In the genomic region with DNA sequence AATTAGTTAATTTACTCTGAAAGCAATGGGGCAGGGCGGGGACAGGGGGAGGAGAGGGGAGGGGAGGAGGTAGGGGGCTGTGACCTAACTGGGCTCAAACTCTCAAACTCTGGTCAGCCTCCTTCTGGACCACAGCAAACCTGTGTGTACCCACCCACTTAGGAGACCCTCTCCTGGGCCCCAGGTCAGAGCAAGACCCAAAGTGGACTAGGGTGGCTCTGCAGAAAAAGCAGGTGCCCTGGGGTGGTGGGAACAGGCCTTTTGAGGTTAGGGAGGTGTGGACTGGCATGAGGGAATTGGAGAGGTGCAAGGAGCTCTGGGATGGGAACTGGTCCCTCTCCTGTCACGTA, we compare ENCODE assay signal across 1 cellular context.
TF ChIP-seq lines count a peak whose summit lies in the region.

No MANE protein-coding gene starts in this region.

TF ChIP-seq in HepG2, 621 proteins besides CTCF, POLR2A, EP300 and RAD21 (continues in another document):
- TF ChIP-seq ZFP37 (CRISPR knock-in tag; IDR thresholded peaks at IDR 0.05; ENCODE audit: borderline replicate concordance), result no peak
- TF ChIP-seq POGZ (CRISPR knock-in tag; IDR thresholded peaks at IDR 0.05), result no peak
- TF ChIP-seq ZNF441 (CRISPR knock-in tag; IDR thresholded peaks at IDR 0.05; ENCODE audit: borderline replicate concordance), result no peak
- TF ChIP-seq ZNF674 (CRISPR knock-in tag; IDR thresholded peaks at IDR 0.05; ENCODE audit: low read depth), result no peak
- TF ChIP-seq POLR2AphosphoS5 (IDR thresholded peaks at IDR 0.05; ENCODE audit: low read depth, low read length), result peak; percentile 46; the same call in 1 of the 2 replicates
- 0 out of 2 replicates have a peak, but pooled peaks have one; percentile 35 for TF ChIP-seq ZNF761 (CRISPR knock-in tag; conservative IDR thresholded peaks at IDR 0.05)
- no peak for TF ChIP-seq MLLT10 (CRISPR knock-in tag; IDR thresholded peaks at IDR 0.05)
- TF ChIP-seq, protein P1, sequence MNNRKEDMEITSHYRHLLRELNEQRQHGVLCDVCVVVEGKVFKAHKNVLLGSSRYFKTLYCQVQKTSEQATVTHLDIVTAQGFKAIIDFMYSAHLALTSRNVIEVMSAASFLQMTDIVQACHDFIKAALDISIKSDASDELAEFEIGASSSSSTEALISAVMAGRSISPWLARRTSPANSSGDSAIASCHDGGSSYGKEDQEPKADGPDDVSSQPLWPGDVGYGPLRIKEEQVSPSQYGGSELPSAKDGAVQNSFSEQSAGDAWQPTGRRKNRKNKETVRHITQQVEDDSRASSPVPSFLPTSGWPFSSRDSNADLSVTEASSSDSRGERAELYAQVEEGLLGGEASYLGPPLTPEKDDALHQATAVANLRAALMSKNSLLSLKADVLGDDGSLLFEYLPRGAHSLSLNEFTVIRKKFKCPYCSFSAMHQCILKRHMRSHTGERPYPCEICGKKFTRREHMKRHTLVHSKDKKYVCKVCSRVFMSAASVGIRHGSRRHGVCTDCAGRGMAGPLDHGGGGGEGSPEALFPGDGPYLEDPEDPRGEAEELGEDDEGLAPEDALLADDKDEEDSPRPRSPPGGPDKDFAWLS (CRISPR knock-in tag; IDR thresholded peaks at IDR 0.05; ENCODE audit: borderline replicate concordance), result 0 out of 2 replicates have a peak, but pooled peaks have one; percentile 42
- no peak for TF ChIP-seq MTF2 (CRISPR knock-in tag; IDR thresholded peaks at IDR 0.05; ENCODE audit: borderline replicate concordance)
- TF ChIP-seq GTF2F1 (IDR thresholded peaks at IDR 0.05; ENCODE audit: low read length), result no peak
- no peak for TF ChIP-seq GPN1 (CRISPR knock-in tag; IDR thresholded peaks at IDR 0.05; ENCODE audit: borderline replicate concordance)
- no peak for TF ChIP-seq ZBTB1 (CRISPR knock-in tag; IDR thresholded peaks at IDR 0.05; ENCODE audit: borderline replicate concordance)
- no peak for TF ChIP-seq AKAP8 (CRISPR knock-in tag; IDR thresholded peaks at IDR 0.05)
- no peak for TF ChIP-seq SNRNP70 (IDR thresholded peaks at IDR 0.05; ENCODE audit: low read depth, low read length)
- TF ChIP-seq BORCS8-MEF2B (CRISPR knock-in tag; IDR thresholded peaks at IDR 0.05), result no peak
- TF ChIP-seq TOE1 (CRISPR knock-in tag; IDR thresholded peaks at IDR 0.05), result no peak
- TF ChIP-seq ZFP82 (CRISPR knock-in tag; IDR thresholded peaks at IDR 0.05; ENCODE audit: borderline replicate concordance), result no peak
- no peak for TF ChIP-seq JDP2 (CRISPR knock-in tag; IDR thresholded peaks at IDR 0.05; ENCODE audit: borderline replicate concordance)
- TF ChIP-seq ZNF557 (CRISPR knock-in tag; IDR thresholded peaks at IDR 0.05), result no peak
- TF ChIP-seq, protein P2, sequence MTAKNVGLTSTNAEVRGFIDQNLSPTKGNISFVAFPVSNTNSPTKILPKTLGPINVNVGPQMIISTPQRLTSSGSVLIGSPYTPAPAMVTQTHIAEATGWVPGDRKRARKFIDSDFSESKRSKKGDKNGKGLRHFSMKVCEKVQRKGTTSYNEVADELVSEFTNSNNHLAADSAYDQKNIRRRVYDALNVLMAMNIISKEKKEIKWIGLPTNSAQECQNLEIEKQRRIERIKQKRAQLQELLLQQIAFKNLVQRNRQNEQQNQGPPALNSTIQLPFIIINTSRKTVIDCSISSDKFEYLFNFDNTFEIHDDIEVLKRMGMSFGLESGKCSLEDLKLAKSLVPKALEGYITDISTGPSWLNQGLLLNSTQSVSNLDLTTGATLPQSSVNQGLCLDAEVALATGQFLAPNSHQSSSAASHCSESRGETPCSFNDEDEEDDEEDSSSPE (CRISPR knock-in tag; IDR thresholded peaks at IDR 0.05), result no peak
- TF ChIP-seq DMAP1 (CRISPR knock-in tag; IDR thresholded peaks at IDR 0.05), result no peak
- TF ChIP-seq, protein P3, sequence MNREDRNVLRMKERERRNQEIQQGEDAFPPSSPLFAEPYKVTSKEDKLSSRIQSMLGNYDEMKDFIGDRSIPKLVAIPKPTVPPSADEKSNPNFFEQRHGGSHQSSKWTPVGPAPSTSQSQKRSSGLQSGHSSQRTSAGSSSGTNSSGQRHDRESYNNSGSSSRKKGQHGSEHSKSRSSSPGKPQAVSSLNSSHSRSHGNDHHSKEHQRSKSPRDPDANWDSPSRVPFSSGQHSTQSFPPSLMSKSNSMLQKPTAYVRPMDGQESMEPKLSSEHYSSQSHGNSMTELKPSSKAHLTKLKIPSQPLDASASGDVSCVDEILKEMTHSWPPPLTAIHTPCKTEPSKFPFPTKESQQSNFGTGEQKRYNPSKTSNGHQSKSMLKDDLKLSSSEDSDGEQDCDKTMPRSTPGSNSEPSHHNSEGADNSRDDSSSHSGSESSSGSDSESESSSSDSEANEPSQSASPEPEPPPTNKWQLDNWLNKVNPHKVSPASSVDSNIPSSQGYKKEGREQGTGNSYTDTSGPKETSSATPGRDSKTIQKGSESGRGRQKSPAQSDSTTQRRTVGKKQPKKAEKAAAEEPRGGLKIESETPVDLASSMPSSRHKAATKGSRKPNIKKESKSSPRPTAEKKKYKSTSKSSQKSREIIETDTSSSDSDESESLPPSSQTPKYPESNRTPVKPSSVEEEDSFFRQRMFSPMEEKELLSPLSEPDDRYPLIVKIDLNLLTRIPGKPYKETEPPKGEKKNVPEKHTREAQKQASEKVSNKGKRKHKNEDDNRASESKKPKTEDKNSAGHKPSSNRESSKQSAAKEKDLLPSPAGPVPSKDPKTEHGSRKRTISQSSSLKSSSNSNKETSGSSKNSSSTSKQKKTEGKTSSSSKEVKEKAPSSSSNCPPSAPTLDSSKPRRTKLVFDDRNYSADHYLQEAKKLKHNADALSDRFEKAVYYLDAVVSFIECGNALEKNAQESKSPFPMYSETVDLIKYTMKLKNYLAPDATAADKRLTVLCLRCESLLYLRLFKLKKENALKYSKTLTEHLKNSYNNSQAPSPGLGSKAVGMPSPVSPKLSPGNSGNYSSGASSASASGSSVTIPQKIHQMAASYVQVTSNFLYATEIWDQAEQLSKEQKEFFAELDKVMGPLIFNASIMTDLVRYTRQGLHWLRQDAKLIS (CRISPR knock-in tag; IDR thresholded peaks at IDR 0.05), result no peak
- no peak for TF ChIP-seq ARID2 (CRISPR knock-in tag; IDR thresholded peaks at IDR 0.05; ENCODE audit: borderline replicate concordance)
- TF ChIP-seq, protein P4, sequence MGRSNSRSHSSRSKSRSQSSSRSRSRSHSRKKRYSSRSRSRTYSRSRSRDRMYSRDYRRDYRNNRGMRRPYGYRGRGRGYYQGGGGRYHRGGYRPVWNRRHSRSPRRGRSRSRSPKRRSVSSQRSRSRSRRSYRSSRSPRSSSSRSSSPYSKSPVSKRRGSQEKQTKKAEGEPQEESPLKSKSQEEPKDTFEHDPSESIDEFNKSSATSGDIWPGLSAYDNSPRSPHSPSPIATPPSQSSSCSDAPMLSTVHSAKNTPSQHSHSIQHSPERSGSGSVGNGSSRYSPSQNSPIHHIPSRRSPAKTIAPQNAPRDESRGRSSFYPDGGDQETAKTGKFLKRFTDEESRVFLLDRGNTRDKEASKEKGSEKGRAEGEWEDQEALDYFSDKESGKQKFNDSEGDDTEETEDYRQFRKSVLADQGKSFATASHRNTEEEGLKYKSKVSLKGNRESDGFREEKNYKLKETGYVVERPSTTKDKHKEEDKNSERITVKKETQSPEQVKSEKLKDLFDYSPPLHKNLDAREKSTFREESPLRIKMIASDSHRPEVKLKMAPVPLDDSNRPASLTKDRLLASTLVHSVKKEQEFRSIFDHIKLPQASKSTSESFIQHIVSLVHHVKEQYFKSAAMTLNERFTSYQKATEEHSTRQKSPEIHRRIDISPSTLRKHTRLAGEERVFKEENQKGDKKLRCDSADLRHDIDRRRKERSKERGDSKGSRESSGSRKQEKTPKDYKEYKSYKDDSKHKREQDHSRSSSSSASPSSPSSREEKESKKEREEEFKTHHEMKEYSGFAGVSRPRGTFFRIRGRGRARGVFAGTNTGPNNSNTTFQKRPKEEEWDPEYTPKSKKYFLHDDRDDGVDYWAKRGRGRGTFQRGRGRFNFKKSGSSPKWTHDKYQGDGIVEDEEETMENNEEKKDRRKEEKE (IDR thresholded peaks at IDR 0.05), result no peak
- no peak for TF ChIP-seq ZNF720 (CRISPR knock-in tag; IDR thresholded peaks at IDR 0.05)
- TF ChIP-seq, protein P5, sequence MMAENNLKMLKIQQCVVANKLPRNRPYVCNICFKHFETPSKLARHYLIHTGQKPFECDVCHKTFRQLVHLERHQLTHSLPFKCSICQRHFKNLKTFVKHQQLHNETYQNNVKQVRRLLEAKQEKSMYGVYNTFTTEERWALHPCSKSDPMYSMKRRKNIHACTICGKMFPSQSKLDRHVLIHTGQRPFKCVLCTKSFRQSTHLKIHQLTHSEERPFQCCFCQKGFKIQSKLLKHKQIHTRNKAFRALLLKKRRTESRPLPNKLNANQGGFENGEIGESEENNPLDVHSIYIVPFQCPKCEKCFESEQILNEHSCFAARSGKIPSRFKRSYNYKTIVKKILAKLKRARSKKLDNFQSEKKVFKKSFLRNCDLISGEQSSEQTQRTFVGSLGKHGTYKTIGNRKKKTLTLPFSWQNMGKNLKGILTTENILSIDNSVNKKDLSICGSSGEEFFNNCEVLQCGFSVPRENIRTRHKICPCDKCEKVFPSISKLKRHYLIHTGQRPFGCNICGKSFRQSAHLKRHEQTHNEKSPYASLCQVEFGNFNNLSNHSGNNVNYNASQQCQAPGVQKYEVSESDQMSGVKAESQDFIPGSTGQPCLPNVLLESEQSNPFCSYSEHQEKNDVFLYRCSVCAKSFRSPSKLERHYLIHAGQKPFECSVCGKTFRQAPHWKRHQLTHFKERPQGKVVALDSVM (CRISPR knock-in tag; IDR thresholded peaks at IDR 0.05), result no peak
- TF ChIP-seq KLF9 (CRISPR knock-in tag; IDR thresholded peaks at IDR 0.05; ENCODE audit: low read depth), result 0 out of 2 replicates have a peak, but pooled peaks have one; percentile 24
- TF ChIP-seq, protein P6, sequence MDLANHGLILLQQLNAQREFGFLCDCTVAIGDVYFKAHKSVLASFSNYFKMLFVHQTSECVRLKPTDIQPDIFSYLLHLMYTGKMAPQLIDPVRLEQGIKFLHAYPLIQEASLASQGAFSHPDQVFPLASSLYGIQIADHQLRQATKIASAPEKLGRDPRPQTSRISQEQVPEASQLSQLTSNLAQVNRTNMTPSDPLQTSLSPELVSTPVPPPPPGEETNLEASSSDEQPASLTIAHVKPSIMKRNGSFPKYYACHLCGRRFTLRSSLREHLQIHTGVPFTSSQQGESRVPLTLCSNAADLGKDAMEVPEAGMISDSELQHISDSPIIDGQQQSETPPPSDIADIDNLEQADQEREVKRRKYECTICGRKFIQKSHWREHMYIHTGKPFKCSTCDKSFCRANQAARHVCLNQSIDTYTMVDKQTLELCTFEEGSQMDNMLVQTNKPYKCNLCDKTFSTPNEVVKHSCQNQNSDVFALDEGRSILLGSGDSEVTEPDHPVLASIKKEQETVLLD (CRISPR knock-in tag; IDR thresholded peaks at IDR 0.05; ENCODE audit: low read depth), result no peak
- TF ChIP-seq ZC3H13 (CRISPR knock-in tag; IDR thresholded peaks at IDR 0.05), result peak; percentile 41; the same call in 1 of the 2 replicates
- no peak; the same call in 1 of the 2 replicates for TF ChIP-seq ZNF589 (CRISPR knock-in tag; conservative IDR thresholded peaks at IDR 0.05)
- TF ChIP-seq CBX5 (CRISPR knock-in tag; IDR thresholded peaks at IDR 0.05; ENCODE audit: borderline replicate concordance), result no peak
- no peak for TF ChIP-seq SYNCRIP (IDR thresholded peaks at IDR 0.05; ENCODE audit: insufficient read depth, low read depth, low read length)
- TF ChIP-seq PCBP2 (optimal IDR thresholded peaks at IDR 0.05; ENCODE audit: low read depth, low read length, poor library complexity, severe bottlenecking), result peak; percentile 88
- TF ChIP-seq ZNF333 (CRISPR knock-in tag; IDR thresholded peaks at IDR 0.05; ENCODE audit: borderline replicate concordance), result no peak
- 0 out of 2 replicates have a peak, but pooled peaks have one; percentile 15 for TF ChIP-seq TGIF2 (CRISPR knock-in tag; IDR thresholded peaks at IDR 0.05)
- TF ChIP-seq, protein P7, sequence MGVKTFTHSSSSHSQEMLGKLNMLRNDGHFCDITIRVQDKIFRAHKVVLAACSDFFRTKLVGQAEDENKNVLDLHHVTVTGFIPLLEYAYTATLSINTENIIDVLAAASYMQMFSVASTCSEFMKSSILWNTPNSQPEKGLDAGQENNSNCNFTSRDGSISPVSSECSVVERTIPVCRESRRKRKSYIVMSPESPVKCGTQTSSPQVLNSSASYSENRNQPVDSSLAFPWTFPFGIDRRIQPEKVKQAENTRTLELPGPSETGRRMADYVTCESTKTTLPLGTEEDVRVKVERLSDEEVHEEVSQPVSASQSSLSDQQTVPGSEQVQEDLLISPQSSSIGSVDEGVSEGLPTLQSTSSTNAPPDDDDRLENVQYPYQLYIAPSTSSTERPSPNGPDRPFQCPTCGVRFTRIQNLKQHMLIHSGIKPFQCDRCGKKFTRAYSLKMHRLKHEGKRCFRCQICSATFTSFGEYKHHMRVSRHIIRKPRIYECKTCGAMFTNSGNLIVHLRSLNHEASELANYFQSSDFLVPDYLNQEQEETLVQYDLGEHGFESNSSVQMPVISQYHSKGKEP (CRISPR knock-in tag; IDR thresholded peaks at IDR 0.05), result no peak
- TF ChIP-seq, protein P8, sequence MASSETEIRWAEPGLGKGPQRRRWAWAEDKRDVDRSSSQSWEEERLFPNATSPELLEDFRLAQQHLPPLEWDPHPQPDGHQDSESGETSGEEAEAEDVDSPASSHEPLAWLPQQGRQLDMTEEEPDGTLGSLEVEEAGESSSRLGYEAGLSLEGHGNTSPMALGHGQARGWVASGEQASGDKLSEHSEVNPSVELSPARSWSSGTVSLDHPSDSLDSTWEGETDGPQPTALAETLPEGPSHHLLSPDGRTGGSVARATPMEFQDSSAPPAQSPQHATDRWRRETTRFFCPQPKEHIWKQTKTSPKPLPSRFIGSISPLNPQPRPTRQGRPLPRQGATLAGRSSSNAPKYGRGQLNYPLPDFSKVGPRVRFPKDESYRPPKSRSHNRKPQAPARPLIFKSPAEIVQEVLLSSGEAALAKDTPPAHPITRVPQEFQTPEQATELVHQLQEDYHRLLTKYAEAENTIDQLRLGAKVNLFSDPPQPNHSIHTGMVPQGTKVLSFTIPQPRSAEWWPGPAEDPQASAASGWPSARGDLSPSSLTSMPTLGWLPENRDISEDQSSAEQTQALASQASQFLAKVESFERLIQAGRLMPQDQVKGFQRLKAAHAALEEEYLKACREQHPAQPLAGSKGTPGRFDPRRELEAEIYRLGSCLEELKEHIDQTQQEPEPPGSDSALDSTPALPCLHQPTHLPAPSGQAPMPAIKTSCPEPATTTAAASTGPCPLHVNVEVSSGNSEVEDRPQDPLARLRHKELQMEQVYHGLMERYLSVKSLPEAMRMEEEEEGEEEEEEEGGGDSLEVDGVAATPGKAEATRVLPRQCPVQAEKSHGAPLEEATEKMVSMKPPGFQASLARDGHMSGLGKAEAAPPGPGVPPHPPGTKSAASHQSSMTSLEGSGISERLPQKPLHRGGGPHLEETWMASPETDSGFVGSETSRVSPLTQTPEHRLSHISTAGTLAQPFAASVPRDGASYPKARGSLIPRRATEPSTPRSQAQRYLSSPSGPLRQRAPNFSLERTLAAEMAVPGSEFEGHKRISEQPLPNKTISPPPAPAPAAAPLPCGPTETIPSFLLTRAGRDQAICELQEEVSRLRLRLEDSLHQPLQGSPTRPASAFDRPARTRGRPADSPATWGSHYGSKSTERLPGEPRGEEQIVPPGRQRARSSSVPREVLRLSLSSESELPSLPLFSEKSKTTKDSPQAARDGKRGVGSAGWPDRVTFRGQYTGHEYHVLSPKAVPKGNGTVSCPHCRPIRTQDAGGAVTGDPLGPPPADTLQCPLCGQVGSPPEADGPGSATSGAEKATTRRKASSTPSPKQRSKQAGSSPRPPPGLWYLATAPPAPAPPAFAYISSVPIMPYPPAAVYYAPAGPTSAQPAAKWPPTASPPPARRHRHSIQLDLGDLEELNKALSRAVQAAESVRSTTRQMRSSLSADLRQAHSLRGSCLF (CRISPR knock-in tag; IDR thresholded peaks at IDR 0.05; ENCODE audit: borderline replicate concordance), result no peak
- TF ChIP-seq SNAPC2 (CRISPR knock-in tag; IDR thresholded peaks at IDR 0.05), result no peak
- TF ChIP-seq ZNF775 (CRISPR knock-in tag; IDR thresholded peaks at IDR 0.05; ENCODE audit: borderline replicate concordance), result no peak
- TF ChIP-seq CCDC6 (CRISPR knock-in tag; IDR thresholded peaks at IDR 0.05), result no peak
- no peak for TF ChIP-seq KDM2A (CRISPR knock-in tag; IDR thresholded peaks at IDR 0.05; ENCODE audit: borderline replicate concordance, low read depth)
